1 cellular context compared by ENCODE assay signal in genomic region chr3:161166051-161166450, GRCh38.
TF ChIP-seq lines count a peak whose summit lies in the region.

No MANE protein-coding gene starts in this region.

TF ChIP-seq in HepG2, 621 proteins besides CTCF, POLR2A, EP300 and RAD21:
- TF ChIP-seq, protein P1, sequence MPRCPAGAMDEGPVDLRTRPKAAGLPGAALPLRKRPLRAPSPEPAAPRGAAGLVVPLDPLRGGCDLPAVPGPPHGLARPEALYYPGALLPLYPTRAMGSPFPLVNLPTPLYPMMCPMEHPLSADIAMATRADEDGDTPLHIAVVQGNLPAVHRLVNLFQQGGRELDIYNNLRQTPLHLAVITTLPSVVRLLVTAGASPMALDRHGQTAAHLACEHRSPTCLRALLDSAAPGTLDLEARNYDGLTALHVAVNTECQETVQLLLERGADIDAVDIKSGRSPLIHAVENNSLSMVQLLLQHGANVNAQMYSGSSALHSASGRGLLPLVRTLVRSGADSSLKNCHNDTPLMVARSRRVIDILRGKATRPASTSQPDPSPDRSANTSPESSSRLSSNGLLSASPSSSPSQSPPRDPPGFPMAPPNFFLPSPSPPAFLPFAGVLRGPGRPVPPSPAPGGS (CRISPR knock-in tag; IDR thresholded peaks at IDR 0.05): no peak
- TF ChIP-seq ZNF441 (CRISPR knock-in tag; IDR thresholded peaks at IDR 0.05; ENCODE audit: borderline replicate concordance) (no peak), ZNF136 (CRISPR knock-in tag; IDR thresholded peaks at IDR 0.05; ENCODE audit: low read depth) (no peak), EHMT2 (IDR thresholded peaks at IDR 0.05; ENCODE audit: borderline replicate concordance, low read depth, low read length) (no peak), PREB (CRISPR knock-in tag; IDR thresholded peaks at IDR 0.05) (no peak), TFE3 (CRISPR knock-in tag; IDR thresholded peaks at IDR 0.05) (no peak), PATZ1 (CRISPR knock-in tag; IDR thresholded peaks at IDR 0.05) (no peak), ZBTB7A (CRISPR knock-in tag; IDR thresholded peaks at IDR 0.05) (no peak), FOXO1 (CRISPR knock-in tag; IDR thresholded peaks at IDR 0.05) (no peak), ATF7 (IDR thresholded peaks at IDR 0.05) (peak; percentile 87), ATF7 (CRISPR knock-in tag; IDR thresholded peaks at IDR 0.05) (no peak), FOXA3 (CRISPR knock-in tag; IDR thresholded peaks at IDR 0.05) (no peak), CREB1 (IDR thresholded peaks at IDR 0.05) (peak; percentile 80), CREB1 (CRISPR knock-in tag; IDR thresholded peaks at IDR 0.05) (no peak), HOMEZ (CRISPR knock-in tag; IDR thresholded peaks at IDR 0.05; ENCODE audit: low read depth) (no peak), TEF (CRISPR knock-in tag; IDR thresholded peaks at IDR 0.05) (no peak)
- TF ChIP-seq, protein P2, sequence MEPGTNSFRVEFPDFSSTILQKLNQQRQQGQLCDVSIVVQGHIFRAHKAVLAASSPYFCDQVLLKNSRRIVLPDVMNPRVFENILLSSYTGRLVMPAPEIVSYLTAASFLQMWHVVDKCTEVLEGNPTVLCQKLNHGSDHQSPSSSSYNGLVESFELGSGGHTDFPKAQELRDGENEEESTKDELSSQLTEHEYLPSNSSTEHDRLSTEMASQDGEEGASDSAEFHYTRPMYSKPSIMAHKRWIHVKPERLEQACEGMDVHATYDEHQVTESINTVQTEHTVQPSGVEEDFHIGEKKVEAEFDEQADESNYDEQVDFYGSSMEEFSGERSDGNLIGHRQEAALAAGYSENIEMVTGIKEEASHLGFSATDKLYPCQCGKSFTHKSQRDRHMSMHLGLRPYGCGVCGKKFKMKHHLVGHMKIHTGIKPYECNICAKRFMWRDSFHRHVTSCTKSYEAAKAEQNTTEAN (CRISPR knock-in tag; conservative IDR thresholded peaks at IDR 0.05): no peak
- TF ChIP-seq, protein P3, sequence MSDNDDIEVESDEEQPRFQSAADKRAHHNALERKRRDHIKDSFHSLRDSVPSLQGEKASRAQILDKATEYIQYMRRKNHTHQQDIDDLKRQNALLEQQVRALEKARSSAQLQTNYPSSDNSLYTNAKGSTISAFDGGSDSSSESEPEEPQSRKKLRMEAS (IDR thresholded peaks at IDR 0.05): no peak
